8 cellular contexts compared by ENCODE assay signal in the genomic region with DNA sequence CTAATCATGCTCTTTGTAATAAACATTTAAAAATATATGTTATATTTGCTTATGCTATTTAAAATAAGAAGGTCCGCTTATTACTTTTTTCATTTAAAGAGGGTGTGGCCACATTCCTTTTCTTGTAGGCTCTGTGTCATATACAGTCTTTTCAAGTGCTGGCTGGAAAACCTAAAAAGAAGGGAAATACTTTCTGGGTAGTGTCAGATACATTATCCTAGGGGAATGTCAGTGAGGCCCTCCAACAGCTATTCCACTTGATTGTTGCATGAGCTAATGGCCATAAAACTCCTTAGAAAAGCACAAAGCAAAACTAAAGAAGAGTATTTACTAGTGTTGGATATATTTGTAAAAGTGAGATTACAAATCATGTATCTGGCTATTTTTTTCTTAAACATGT. TPM values are rescaled to one million over a fixed set of nuclear protein-coding genes. Genes with fewer than 3 reads are reported as not detected.
DNase-seq lines count a peak whose midpoint lies in the region; ATAC-seq, FAIRE-seq and TF ChIP-seq lines count a peak whose summit lies in the region.

No MANE protein-coding gene starts in this region.

- peaks cover 50% of the 10 kb centered on the region for H3K4me1 ChIP-seq in HUES6 (ENCODE audit: control insufficient read depth, insufficient read depth, low read length)
- H3K4me1 ChIP-seq in MM.1S (ENCODE audit: low read length) = peaks cover 29% of the 10 kb centered on the region

- no peak for FAIRE-seq in urothelium cell line (lab: Jason Lieb, UNC)

- ATAC-seq in left ventricle myocardium superior (peak; percentile 64), HG03196 (IDR thresholded peaks at IDR 0.05; ENCODE audit: unreplicated experiment) (no peak), GM19467 (IDR thresholded peaks at IDR 0.05; ENCODE audit: unreplicated experiment) (no peak)
- ATAC-seq in stimulated activated naive CD8-positive, alpha-beta T cell treated with anti-CD3 and anti-CD28 coated beads, Interleukin-15, amount 100 ng/mL, for 72 hours = no peak

- intact Hi-C loops in activated T-helper 1 cell treated with anti-CD3 and anti-CD28 coated beads, Interleukin-12 subunit alpha, Interleukin-12 subunit beta, Interleukin-2, Interleukin-4 antibody, amounts not matched to agents 30 ng/mL and 10 ng/mL and 1 ng/mL, durations not matched to agents 14 hours and 24 hours and 36 hours (cut with micrococcal nuclease) = loop anchor here (5.0 to 10.0 kb wide), 7 partner anchors 678 to 1992 kb away; partner anchors contain the start of genes CARNMT1 and CEMIP2
- intact Hi-C loops in left ventricle myocardium superior (cut with micrococcal nuclease) = no loop called here

- no peaks in the 10 kb centered on the region for H3K27me3 Mint-ChIP-seq in activated T-helper 1 cell treated with anti-CD3 and anti-CD28 coated beads, Interleukin-12 subunit alpha, Interleukin-12 subunit beta, Interleukin-2, Interleukin-4 antibody, amounts not matched to agents 30 ng/mL and 10 ng/mL and 1 ng/mL, durations not matched to agents 14 hours and 24 hours and 36 hours (ENCODE audit: insufficient read depth)
- H3K27me3 Mint-ChIP-seq in stimulated activated naive CD8-positive, alpha-beta T cell treated with anti-CD3 and anti-CD28 coated beads, Interleukin-15, amount 100 ng/mL, for 72 hours = no peaks in the 10 kb centered on the region

- H3K4me3 ChIP-seq in HUES6 (ENCODE audit: low read depth, low read length) (peak overlapping the region; percentile 42), MM.1S (ENCODE audit: low read length) (no peak overlapping the region)

- DNase-seq in activated T-helper 1 cell treated with anti-CD3 and anti-CD28 coated beads, Interleukin-12 subunit alpha, Interleukin-12 subunit beta, Interleukin-2, Interleukin-4 antibody, amounts not matched to agents 30 ng/mL and 10 ng/mL and 1 ng/mL, durations not matched to agents 14 hours and 24 hours and 36 hours (ENCODE audit: low spot score) = no peak
- DNase-seq in left ventricle myocardium superior (no peak), urothelium cell line (ENCODE audit: low spot score) (no peak), MM.1S (no peak)
- DNase-seq in stimulated activated naive CD8-positive, alpha-beta T cell treated with anti-CD3 and anti-CD28 coated beads, Interleukin-15, amount 100 ng/mL, for 72 hours = no peak

- no peaks in the 10 kb centered on the region for H3K9me2 ChIP-seq in MM.1S (replicated peaks; ENCODE audit: insufficient read depth, low read length)

- peaks cover 14% of the 10 kb centered on the region for H3K36me3 Mint-ChIP-seq in activated T-helper 1 cell treated with anti-CD3 and anti-CD28 coated beads, Interleukin-12 subunit alpha, Interleukin-12 subunit beta, Interleukin-2, Interleukin-4 antibody, amounts not matched to agents 30 ng/mL and 10 ng/mL and 1 ng/mL, durations not matched to agents 14 hours and 24 hours and 36 hours (ENCODE audit: low read depth)

- no peak overlapping the region for H2AFZ ChIP-seq in MM.1S (ENCODE audit: low read length)

- 0 out of 2 replicates have a peak, but pooled peaks cover 8% of the 10 kb centered on the region for H3F3A ChIP-seq in MM.1S (ENCODE audit: insufficient read depth, low read length)

- no peaks in the 10 kb centered on the region for H3K9me3 ChIP-seq in HUES6 (ENCODE audit: control insufficient read depth, insufficient read depth, low read depth, low read length)
- no peaks in the 10 kb centered on the region for H3K9me3 ChIP-seq in MM.1S (replicated peaks; ENCODE audit: insufficient read depth, low read length)

- TF ChIP-seq CTCF in MM.1S (IDR thresholded peaks at IDR 0.05; ENCODE audit: low read length) = no peak

- H3K9ac ChIP-seq in HUES6 (ENCODE audit: low read length) (peak overlapping the region; percentile 51), MM.1S (ENCODE audit: low read length) (no peak overlapping the region)

- H3K4me2 ChIP-seq in MM.1S (ENCODE audit: low read depth, low read length) = no peak overlapping the region

- H3K9me3 Mint-ChIP-seq in activated T-helper 1 cell treated with anti-CD3 and anti-CD28 coated beads, Interleukin-12 subunit alpha, Interleukin-12 subunit beta, Interleukin-2, Interleukin-4 antibody, amounts not matched to agents 30 ng/mL and 10 ng/mL and 1 ng/mL, durations not matched to agents 14 hours and 24 hours and 36 hours = no peaks in the 10 kb centered on the region
- H3K9me3 Mint-ChIP-seq in stimulated activated naive CD8-positive, alpha-beta T cell treated with anti-CD3 and anti-CD28 coated beads, Interleukin-15, amount 100 ng/mL, for 72 hours = peaks cover 0 to 4% of the 10 kb centered on the region in 2 donors

- H3K27ac ChIP-seq in HUES6 (ENCODE audit: low read depth, low read length) = peak overlapping the region; percentile 88; the same call in 1 of the 2 replicates
- no peak overlapping the region for H3K27ac ChIP-seq in MM.1S (ENCODE audit: low read length)

- H3K27me3 ChIP-seq in HUES6 (ENCODE audit: control insufficient read depth, insufficient read depth, low read length) = no peaks in the 10 kb centered on the region
- no peaks in the 10 kb centered on the region for H3K27me3 ChIP-seq in MM.1S (replicated peaks; ENCODE audit: insufficient read depth, low read length)

- H4K20me1 ChIP-seq in MM.1S (ENCODE audit: insufficient read depth, low read length) = no peaks in the 10 kb centered on the region

- H3K4me1 Mint-ChIP-seq in activated T-helper 1 cell treated with anti-CD3 and anti-CD28 coated beads, Interleukin-12 subunit alpha, Interleukin-12 subunit beta, Interleukin-2, Interleukin-4 antibody, amounts not matched to agents 30 ng/mL and 10 ng/mL and 1 ng/mL, durations not matched to agents 14 hours and 24 hours and 36 hours (ENCODE audit: low read depth) = peaks cover 87% of the 10 kb centered on the region
- peaks cover 84% of the 10 kb centered on the region for H3K4me1 Mint-ChIP-seq in stimulated activated naive CD8-positive, alpha-beta T cell treated with anti-CD3 and anti-CD28 coated beads, Interleukin-15, amount 100 ng/mL, for 72 hours

- peak overlapping the region; percentile 92 for H3K27ac Mint-ChIP-seq in activated T-helper 1 cell treated with anti-CD3 and anti-CD28 coated beads, Interleukin-12 subunit alpha, Interleukin-12 subunit beta, Interleukin-2, Interleukin-4 antibody, amounts not matched to agents 30 ng/mL and 10 ng/mL and 1 ng/mL, durations not matched to agents 14 hours and 24 hours and 36 hours
- peak overlapping the region in 1 of 2 donors; percentile 87 for H3K27ac Mint-ChIP-seq in stimulated activated naive CD8-positive, alpha-beta T cell treated with anti-CD3 and anti-CD28 coated beads, Interleukin-15, amount 100 ng/mL, for 72 hours

- H3K36me3 ChIP-seq in HUES6 (ENCODE audit: control insufficient read depth, insufficient read depth, low read length) = no peaks in the 10 kb centered on the region
- no peaks in the 10 kb centered on the region for H3K36me3 ChIP-seq in MM.1S (replicated peaks; ENCODE audit: insufficient read depth, low read length)

- peak overlapping the region; percentile 85 for H3K4me3 Mint-ChIP-seq in activated T-helper 1 cell treated with anti-CD3 and anti-CD28 coated beads, Interleukin-12 subunit alpha, Interleukin-12 subunit beta, Interleukin-2, Interleukin-4 antibody, amounts not matched to agents 30 ng/mL and 10 ng/mL and 1 ng/mL, durations not matched to agents 14 hours and 24 hours and 36 hours
- H3K4me3 Mint-ChIP-seq in stimulated activated naive CD8-positive, alpha-beta T cell treated with anti-CD3 and anti-CD28 coated beads, Interleukin-15, amount 100 ng/mL, for 72 hours = peak overlapping the region; percentile 62 to 82

- H3K79me2 ChIP-seq in MM.1S (ENCODE audit: low read length) = no peaks in the 10 kb centered on the region

RNA-seq across cellular contexts. Expression of gene ANXA1, which starts 0.8 kb away (rescaled TPM):
- total RNA-seq in activated T-helper 1 cell treated with anti-CD3 and anti-CD28 coated beads, Interleukin-12 subunit alpha, Interleukin-12 subunit beta, Interleukin-2, Interleukin-4 antibody, amounts not matched to agents 30 ng/mL and 10 ng/mL and 1 ng/mL, durations not matched to agents 14 hours and 24 hours and 36 hours = 35.2 and 37.8 TPM in 2 replicates
- total RNA-seq in left ventricle myocardium superior = 52.1 TPM
